In the genomic region with DNA sequence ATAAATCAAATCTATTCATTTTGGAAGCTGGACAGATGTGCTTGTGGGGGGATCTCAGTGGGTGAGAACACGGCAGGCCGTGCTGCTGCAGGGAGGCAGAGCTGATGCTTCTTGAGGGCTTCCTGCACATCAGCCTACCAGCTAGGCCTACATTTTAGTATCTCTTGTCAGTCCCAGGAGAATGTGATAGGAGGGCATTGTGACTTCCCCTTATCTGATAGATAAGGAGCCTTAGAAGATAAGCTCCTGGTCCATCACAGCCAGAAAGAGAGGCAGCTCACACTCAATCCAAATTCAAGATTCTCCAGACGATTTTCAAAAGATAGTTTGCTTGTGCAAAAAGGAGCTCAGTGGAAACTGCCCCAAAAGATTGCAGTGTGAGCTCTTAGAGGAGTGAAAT, we compare ENCODE assay signal across 15 cellular contexts.
DNase-seq lines count a peak whose midpoint lies in the region; ATAC-seq and TF ChIP-seq lines count a peak whose summit lies in the region.
"Had no signal": no experiment of that assay in that cellular context is flagged by ENCODE, and none has a peak within 500 bp of the region (broad histone marks: within the 10 kb centered on the region; RNA-seq: fewer than 3 reads in every experiment).

No MANE protein-coding gene starts in this region.

- H3K4me3 Mint-ChIP-seq in H9 = no peak overlapping the region
- peak overlapping the region; percentile 19 for H3K4me3 Mint-ChIP-seq in endodermal cell
- H3K4me3 Mint-ChIP-seq: CD4-positive, alpha-beta memory T cell; HFFc6 had no signal

- peak overlapping the region; percentile 19 for H3K4me3 ChIP-seq in endodermal cell (ENCODE audit: low read length)
- no peak overlapping the region for H3K4me3 ChIP-seq in mesendoderm (ENCODE audit: low read length)
- H3K4me3 ChIP-seq in suprapubic skin = no peak overlapping the region
- H3K4me3 ChIP-seq: GM23248, HAP-1 had no signal

- no peak overlapping the region for H2BK120ac ChIP-seq in H9 (ENCODE audit: low read depth, low read length, poor library complexity, severe bottlenecking)
- no peak overlapping the region for H2BK120ac ChIP-seq in mesendoderm (ENCODE audit: low read depth, low read length)

- H3K27me3 Mint-ChIP-seq in H9 (ENCODE audit: low read depth) (no peaks in the 10 kb centered on the region), endodermal cell (ENCODE audit: insufficient read depth) (peaks cover 11% of the 10 kb centered on the region)

- H3K4me1 ChIP-seq in H9 (ENCODE audit: insufficient read depth, low read length) (no peaks in the 10 kb centered on the region), endodermal cell (ENCODE audit: control insufficient read depth, insufficient read depth, low read length) (peaks cover 5% of the 10 kb centered on the region), mesendoderm (ENCODE audit: control insufficient read depth, low read depth, low read length) (peaks cover 2% of the 10 kb centered on the region), suprapubic skin (no peaks in the 10 kb centered on the region)
- H3K4me1 ChIP-seq: HAP-1 had no signal

- no peak overlapping the region for H4K5ac ChIP-seq in H9 (ENCODE audit: insufficient read length, low read depth, low read length)
- no peak overlapping the region for H4K5ac ChIP-seq in mesendoderm (ENCODE audit: low read length)

- H4K20me1 ChIP-seq in H9 (ENCODE audit: control insufficient read depth, insufficient read depth, insufficient read length) = no peaks in the 10 kb centered on the region

- no peak overlapping the region for H4K91ac ChIP-seq in H9 (ENCODE audit: insufficient read length, low read depth, low read length)

- H3K9me3 Mint-ChIP-seq in H9 (peaks cover 0 to 7% of the 10 kb centered on the region in 2 experiments; a peak in 4 of 5 replicates), endodermal cell (peaks cover 23% of the 10 kb centered on the region)
- H3K9me3 Mint-ChIP-seq: CD4-positive, alpha-beta memory T cell had no signal

- H3K79me2 ChIP-seq in H9 (ENCODE audit: insufficient read depth, low read length) (peaks cover 2% of the 10 kb centered on the region; the same call in 1 of the 2 replicates), mesendoderm (ENCODE audit: control insufficient read depth, insufficient read depth, low read length) (no peaks in the 10 kb centered on the region)

- no peak overlapping the region for H2AK5ac ChIP-seq in H9 (ENCODE audit: insufficient read length, low read length)
- H2AK5ac ChIP-seq in mesendoderm (ENCODE audit: low read length) = no peak overlapping the region

- H3K18ac ChIP-seq in H9 (ENCODE audit: insufficient read length, low read depth, low read length) (no peak overlapping the region), mesendoderm (ENCODE audit: low read length) (no peak overlapping the region)

- TF ChIP-seq CTCF in H9 (conservative IDR thresholded peaks at IDR 0.05) (no peak), endodermal cell (conservative IDR thresholded peaks at IDR 0.05) (no peak), suprapubic skin (IDR thresholded peaks at IDR 0.05) (no peak)

- H3K23me2 ChIP-seq in H9 (ENCODE audit: insufficient read length, low read depth, low read length, poor library complexity, severe bottlenecking) = no peaks in the 10 kb centered on the region

- peak; percentile 2 for DNase-seq in H9
- DNase-seq in endodermal cell = peak; percentile 37
- peak; percentile 91 for DNase-seq in mesendoderm
- peak; percentile 10 to 24 for DNase-seq in suprapubic skin (ENCODE audit: low spot score in 2 of 2)
- DNase-seq: C1 segment of cervical spinal cord; CD4-positive, alpha-beta memory T cell; COR-L47; DMS153; DND-41; GM23248; HFFc6 had no signal

- H3K4me1 Mint-ChIP-seq in H9 = peaks cover 9 to 11% of the 10 kb centered on the region in 2 experiments
- peaks cover 26% of the 10 kb centered on the region for H3K4me1 Mint-ChIP-seq in endodermal cell
- H3K4me1 Mint-ChIP-seq: CD4-positive, alpha-beta memory T cell had no signal

- H3K9me3 ChIP-seq in H9 (ENCODE audit: control insufficient read depth, low read depth, low read length) = no peaks in the 10 kb centered on the region
- peaks cover 25% of the 10 kb centered on the region for H3K9me3 ChIP-seq in endodermal cell (ENCODE audit: control insufficient read depth, low read length)
- H3K9me3 ChIP-seq in suprapubic skin = no peaks in the 10 kb centered on the region
- H3K9me3 ChIP-seq: HAP-1 had no signal

- H3K36me3 Mint-ChIP-seq in H9 (ENCODE audit: insufficient read depth in 1 of 3, low read depth in 3 of 3) (peaks cover 8 to 21% (median 17%) of the 10 kb centered on the region in 3 experiments), endodermal cell (ENCODE audit: low read depth) (peaks cover 17% of the 10 kb centered on the region)
- H3K36me3 Mint-ChIP-seq: CD4-positive, alpha-beta memory T cell had no signal

- H3K56ac ChIP-seq in H9 (ENCODE audit: insufficient read length, low read depth, low read length) (no peak overlapping the region), mesendoderm (ENCODE audit: low read length) (no peak overlapping the region)

- H2BK15ac ChIP-seq in H9 (ENCODE audit: low read depth, low read length) (no peak overlapping the region), mesendoderm (replicated peaks; ENCODE audit: low read depth) (no peak overlapping the region)

- H3K4me2 ChIP-seq in H9 (ENCODE audit: insufficient read depth, insufficient read length, low read length) (no peak overlapping the region), mesendoderm (ENCODE audit: low read length) (no peak overlapping the region)

- no peak overlapping the region for H3K4ac ChIP-seq in H9 (ENCODE audit: low read depth, low read length)
- no peak overlapping the region for H3K4ac ChIP-seq in mesendoderm (ENCODE audit: low read depth, low read length)

- no peak overlapping the region for H3K14ac ChIP-seq in H9 (ENCODE audit: insufficient read depth, low read length)

- no peak overlapping the region for H3K27ac Mint-ChIP-seq in H9
- no peak overlapping the region for H3K27ac Mint-ChIP-seq in endodermal cell
- H3K27ac Mint-ChIP-seq: CD4-positive, alpha-beta memory T cell; HFFc6 had no signal

- H2BK5ac ChIP-seq in H9 (ENCODE audit: insufficient read length, low read length) (no peak overlapping the region), mesendoderm (ENCODE audit: low read length) (no peak overlapping the region)

- no peak overlapping the region for H2AFZ ChIP-seq in H9 (ENCODE audit: low read length)
- H2AFZ ChIP-seq: GM23248 had no signal

- H4K8ac ChIP-seq in H9 (replicated peaks; ENCODE audit: insufficient read length, low read depth, low read length) = no peak overlapping the region
- H4K8ac ChIP-seq in mesendoderm (ENCODE audit: low read depth, low read length) = no peak overlapping the region

- H2BK12ac ChIP-seq in H9 (ENCODE audit: insufficient read length, low read depth, low read length) = no peak overlapping the region

- TF ChIP-seq POLR2A in suprapubic skin (IDR thresholded peaks at IDR 0.05) = no peak

- no peaks in the 10 kb centered on the region for H3K27me3 ChIP-seq in H9 (ENCODE audit: insufficient read depth, low read length)
- no peaks in the 10 kb centered on the region for H3K27me3 ChIP-seq in endodermal cell (ENCODE audit: control insufficient read depth, insufficient read depth, low read length, poor library complexity, severe bottlenecking)
- no peaks in the 10 kb centered on the region for H3K27me3 ChIP-seq in mesendoderm (ENCODE audit: insufficient read depth, low read length, poor library complexity)
- H3K27me3 ChIP-seq in suprapubic skin = no peaks in the 10 kb centered on the region

- H3K9ac ChIP-seq in H9 (ENCODE audit: extremely low read depth, insufficient read length, low read length) = no peak overlapping the region
- no peak overlapping the region for H3K9ac ChIP-seq in endodermal cell (ENCODE audit: extremely low read depth, low read length, poor library complexity, severe bottlenecking)
- H3K9ac ChIP-seq in mesendoderm (ENCODE audit: low read length) = no peak overlapping the region
- H3K9ac ChIP-seq: GM23248 had no signal

- no peak overlapping the region for H3T11ph ChIP-seq in H9 (ENCODE audit: low read length)

- no CpG with 5 or more reads among the region's 3 CpGs for WGBS in H9 (ENCODE audit: extremely low coverage, insufficient read length, low lambda C conversion rate)
- WGBS in endodermal cell (ENCODE audit: insufficient coverage in 1 of 2, insufficient read length in 1 of 2), 2 experiments = 31 to 73% methylated on average over 2 to 3 of the region's 3 CpGs
- WGBS in mesendoderm (ENCODE audit: extremely low coverage, insufficient coverage, low lambda C conversion rate) = no CpG with 5 or more reads among the region's 3 CpGs
- WGBS in suprapubic skin = 62% methylated on average over 3 of the region's 3 CpGs

- H3K23ac ChIP-seq in H9 (ENCODE audit: insufficient read length, low read depth, low read length) = no peak overlapping the region
- no peak overlapping the region for H3K23ac ChIP-seq in mesendoderm (ENCODE audit: low read length)

- no peak for ATAC-seq in GM19455 (IDR thresholded peaks at IDR 0.05; ENCODE audit: unreplicated experiment)
- no peak for ATAC-seq in HG03342 (IDR thresholded peaks at IDR 0.05; ENCODE audit: unreplicated experiment)
- ATAC-seq in HG02798 (IDR thresholded peaks at IDR 0.05; ENCODE audit: poor library complexity, unreplicated experiment) = no peak

- no peak for TF ChIP-seq EP300 in suprapubic skin (IDR thresholded peaks at IDR 0.05)

- peaks cover 6% of the 10 kb centered on the region for H3K79me1 ChIP-seq in H9 (ENCODE audit: insufficient read depth, low read depth, low read length, poor library complexity, severe bottlenecking)
- no peaks in the 10 kb centered on the region for H3K79me1 ChIP-seq in mesendoderm (ENCODE audit: low read length)

- H3K36me3 ChIP-seq in endodermal cell (ENCODE audit: control insufficient read depth, insufficient read depth, low read length) (no peaks in the 10 kb centered on the region), mesendoderm (ENCODE audit: control insufficient read depth, insufficient read depth, low read length) (no peaks in the 10 kb centered on the region), suprapubic skin (no peaks in the 10 kb centered on the region)
- H3K36me3 ChIP-seq: HAP-1 had no signal

- H3K27ac ChIP-seq in H9 (ENCODE audit: insufficient read length, low read depth, low read length) = no peak overlapping the region
- no peak overlapping the region for H3K27ac ChIP-seq in endodermal cell (ENCODE audit: low read depth, low read length)
- no peak overlapping the region for H3K27ac ChIP-seq in mesendoderm (ENCODE audit: low read depth, low read length)
- no peak overlapping the region for H3K27ac ChIP-seq in suprapubic skin
- H3K27ac ChIP-seq: GM23248 had no signal

- no peak overlapping the region for H2BK20ac ChIP-seq in H9 (ENCODE audit: low read depth, low read length, poor library complexity, severe bottlenecking)

Comparison
In these comparisons a context has a peak if more than half of its experiments do, and no peak if none do; other contexts are left out.
1. DNase-seq: peak in every context shown above with its lines; median percentile 91 in mesendoderm; 37 in endodermal cell; 17 in suprapubic skin; 2 in H9.